13 cellular contexts compared by ENCODE assay signal in the genomic region with DNA sequence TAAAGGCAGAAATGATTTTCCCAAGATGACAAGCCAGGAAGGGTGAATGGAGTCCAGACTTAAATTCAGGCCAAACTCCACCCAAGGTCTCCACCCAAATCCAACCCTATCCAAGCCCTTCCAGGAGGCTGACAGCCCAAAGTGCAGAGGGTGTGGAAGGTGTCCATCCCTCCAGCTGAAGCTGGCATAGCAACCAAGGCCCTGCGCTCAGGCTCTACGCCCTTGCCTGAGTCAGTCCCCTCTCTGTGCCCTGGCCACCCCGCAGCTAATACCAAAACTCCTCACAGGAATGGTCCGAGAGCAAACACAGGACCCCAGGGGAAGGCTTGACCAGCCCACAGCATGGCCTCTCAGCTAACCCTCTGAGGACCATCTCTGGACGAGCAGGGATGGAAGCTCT. TPM values are rescaled to one million over a fixed set of nuclear protein-coding genes. Genes with fewer than 3 reads are reported as not detected.
DNase-seq lines count a peak whose midpoint lies in the region; ATAC-seq and TF ChIP-seq lines count a peak whose summit lies in the region.
"Had no signal": no experiment of that assay in that cellular context is flagged by ENCODE, and none has a peak within 500 bp of the region (broad histone marks: within the 10 kb centered on the region; RNA-seq: fewer than 3 reads in every experiment).

No MANE protein-coding gene starts in this region.

- peak overlapping the region; percentile 80 for H3K4me3 Mint-ChIP-seq in chondrocyte (ENCODE audit: unreplicated experiment)
- H3K4me3 Mint-ChIP-seq: activated CD4-positive, alpha-beta T cell treated with anti-CD3 and anti-CD28 coated beads, Interleukin-2, amount 10 ng/mL, durations not matched to agents 7 days and 5 days had no signal

- H3K4me1 ChIP-seq in HEK293 (ENCODE audit: control insufficient read depth, insufficient read depth, low read length): no peaks in the 10 kb centered on the region

- H3K4me1 Mint-ChIP-seq in chondrocyte (ENCODE audit: low read depth): peaks cover 66% of the 10 kb centered on the region

- DNase-seq in chondrocyte (ENCODE audit: low spot score) (peak; percentile 64), left colon (no peak), NCI-H748 (lab: John Stamatoyannopoulos, UW; ENCODE audit: unreplicated experiment) (no peak), medulla oblongata (ENCODE audit: extremely low spot score) (no peak)
- no peak for DNase-seq in NK-92 treated with Interleukin-12 subunit alpha and Interleukin-12 subunit beta, amount 100 ng/mL, for 24 hours (lab: John Stamatoyannopoulos, UW)
- DNase-seq: activated CD4-positive, alpha-beta T cell treated with anti-CD3 and anti-CD28 coated beads, Interleukin-2, amount 10 ng/mL, durations not matched to agents 7 days and 5 days; DMS153; T-helper 2 cell had no signal

- TF ChIP-seq CTCF in HEK293 (tag by site-specific recombination; IDR thresholded peaks at IDR 0.05): no peak
- TF ChIP-seq CTCF in chondrocyte (IDR thresholded peaks at IDR 0.05): no peak

- ATAC-seq in left colon: peak; percentile 40
- ATAC-seq in HG02870 (IDR thresholded peaks at IDR 0.05; ENCODE audit: unreplicated experiment): no peak
- ATAC-seq: Panc1 had no signal

- CTCF ChIA-PET in HEK293 (lab: Yijun Ruan, JAX): no interaction called here

- POLR2A ChIA-PET in HEK293 (lab: Yijun Ruan, JAX): interaction anchor here (1.3 to 2.0 kb wide), 6 partner anchors 9 to 59 kb away, joined by 3 to 9 read pairs (median 4); a partner anchor contains a TSS

- H3K9me3 ChIP-seq in HEK293 (ENCODE audit: control insufficient read depth, insufficient read depth, low read depth, low read length): no peaks in the 10 kb centered on the region

- intact Hi-C loops in left colon (cut with DNase I, micrococcal nuclease): no loop called here

- H3K4me3 ChIP-seq in HEK293 (ENCODE audit: low read depth, low read length) (no peak overlapping the region), skin epidermis (peak overlapping the region in 1 of 7 experiments; percentile 85)

- peak overlapping the region; percentile 89 for H3K27ac Mint-ChIP-seq in chondrocyte (ENCODE audit: unreplicated experiment)
- H3K27ac Mint-ChIP-seq: activated CD4-positive, alpha-beta T cell treated with anti-CD3 and anti-CD28 coated beads, Interleukin-2, amount 10 ng/mL, durations not matched to agents 7 days and 5 days had no signal

- H3K27ac ChIP-seq in HEK293 (ENCODE audit: extremely low read depth, low read depth, low read length): no peak overlapping the region
- peak overlapping the region in 11 of 21 experiments; percentile 43 to 92 (median 88) for H3K27ac ChIP-seq in skin epidermis

- no peaks in the 10 kb centered on the region for H3K9me3 Mint-ChIP-seq in chondrocyte (ENCODE audit: low read depth)
- H3K9me3 Mint-ChIP-seq: activated CD4-positive, alpha-beta T cell treated with anti-CD3 and anti-CD28 coated beads, Interleukin-2, amount 10 ng/mL, durations not matched to agents 7 days and 5 days had no signal

- peaks cover 0 to 5% of the 10 kb centered on the region in 2 experiments; a peak in 1 of 3 replicates for H3K36me3 ChIP-seq in HEK293 (ENCODE audit: control insufficient read depth in 2 of 2, insufficient read depth in 1 of 2, low read length in 2 of 2)

- H3K36me3 Mint-ChIP-seq in chondrocyte (ENCODE audit: low read depth): no peaks in the 10 kb centered on the region

- H3K27me3 Mint-ChIP-seq in chondrocyte (ENCODE audit: low read depth): peaks cover 1% of the 10 kb centered on the region

TF ChIP-seq in HEK293, 187 proteins besides CTCF, POLR2A, EP300 and RAD21:
- TF ChIP-seq ZNF777 (tag by site-specific recombination; IDR thresholded peaks at IDR 0.05; ENCODE audit: borderline replicate concordance) (no peak), KLF1 (tag by site-specific recombination; IDR thresholded peaks at IDR 0.05) (peak; percentile 71)
TF ChIP-seq in HEK293: peak in this region for 1.

RNA-seq across cellular contexts. Expression of a gene that starts 2.1 kb away (rescaled TPM):
- total RNA-seq in chondrocyte (86.0 to 128 TPM (median 127 TPM) in 3 replicates), left colon (10 to 100 TPM; 58.7 to 59.6 TPM)

RNA-seq across cellular contexts. Expression of a gene that starts 27.7 kb away (rescaled TPM):
- total RNA-seq in chondrocyte: 0.15 TPM in 1 of 3 replicates, not detected in the others
- 10 to 100 TPM; 11.4 to 13.4 TPM for total RNA-seq in left colon
- total RNA-seq: bronchial epithelial cell had no signal

RNA-seq across cellular contexts. Expression of a gene that starts 37.5 kb away (rescaled TPM):
- total RNA-seq in chondrocyte (15.0 to 16.4 TPM (median 16.2 TPM) in 3 replicates), left colon (1 to 10 TPM; 3.9 to 6.1 TPM)

RNA-seq across cellular contexts. Expression of a gene that starts 38.2 kb away (rescaled TPM):
- total RNA-seq in chondrocyte (not detected in 3 replicates), left colon (10 to 100 TPM; 36.0 to 38.8 TPM)
- total RNA-seq: activated CD4-positive, alpha-beta T cell treated with anti-CD3 and anti-CD28 coated beads, Interleukin-2, amount 10 ng/mL, durations not matched to agents 7 days and 5 days; bronchial epithelial cell had no signal

RNA-seq across cellular contexts. Expression of a gene that starts 55.6 kb away (rescaled TPM):
- 6.5 to 7.7 TPM (median 7.6 TPM) in 3 replicates for total RNA-seq in chondrocyte
- total RNA-seq in left colon: 10 to 100 TPM; 49.4 to 53.4 TPM

Comparison
In these comparisons a context has a peak if more than half of its experiments do, and no peak if none do; other contexts are left out.
1. RNA of a gene that starts 27.7 kb away (total RNA-seq): 11.4 to 13.4 TPM in left colon; 0.15 TPM in chondrocyte; every median in the first group is over 10 times any median in the second.